In the genomic region with DNA sequence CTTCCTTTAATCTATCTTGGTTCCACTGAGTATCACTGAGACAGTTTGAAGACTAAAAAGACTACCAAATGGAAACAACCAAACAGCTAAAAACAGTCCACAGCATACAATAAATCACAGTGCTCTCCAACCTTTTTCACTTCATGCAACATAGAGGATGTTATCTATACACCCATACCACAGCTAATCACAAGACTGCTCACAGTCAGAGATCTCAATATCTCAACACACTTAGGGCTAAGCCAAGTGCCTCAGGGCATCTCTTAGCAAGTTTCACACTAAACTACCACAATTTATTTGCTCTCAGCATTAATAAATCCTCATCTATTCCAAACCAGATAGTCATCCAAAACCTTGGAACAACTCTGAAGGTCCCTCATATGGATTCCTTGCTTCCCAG, we compare ENCODE assay signal across 1 cellular context.
TF ChIP-seq lines count a peak whose summit lies in the region.

No MANE protein-coding gene starts in this region.

TF ChIP-seq in IMR-90, 13 proteins besides CTCF, POLR2A, EP300 and RAD21 (continued from another document):
- TF ChIP-seq, protein P1, sequence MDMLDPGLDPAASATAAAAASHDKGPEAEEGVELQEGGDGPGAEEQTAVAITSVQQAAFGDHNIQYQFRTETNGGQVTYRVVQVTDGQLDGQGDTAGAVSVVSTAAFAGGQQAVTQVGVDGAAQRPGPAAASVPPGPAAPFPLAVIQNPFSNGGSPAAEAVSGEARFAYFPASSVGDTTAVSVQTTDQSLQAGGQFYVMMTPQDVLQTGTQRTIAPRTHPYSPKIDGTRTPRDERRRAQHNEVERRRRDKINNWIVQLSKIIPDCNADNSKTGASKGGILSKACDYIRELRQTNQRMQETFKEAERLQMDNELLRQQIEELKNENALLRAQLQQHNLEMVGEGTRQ (IDR thresholded peaks at IDR 0.05; ENCODE audit: low read depth, low read length): no peak
- TF ChIP-seq MAFK (IDR thresholded peaks at IDR 0.05; ENCODE audit: low read depth, low read length): no peak
